In the genomic region with DNA sequence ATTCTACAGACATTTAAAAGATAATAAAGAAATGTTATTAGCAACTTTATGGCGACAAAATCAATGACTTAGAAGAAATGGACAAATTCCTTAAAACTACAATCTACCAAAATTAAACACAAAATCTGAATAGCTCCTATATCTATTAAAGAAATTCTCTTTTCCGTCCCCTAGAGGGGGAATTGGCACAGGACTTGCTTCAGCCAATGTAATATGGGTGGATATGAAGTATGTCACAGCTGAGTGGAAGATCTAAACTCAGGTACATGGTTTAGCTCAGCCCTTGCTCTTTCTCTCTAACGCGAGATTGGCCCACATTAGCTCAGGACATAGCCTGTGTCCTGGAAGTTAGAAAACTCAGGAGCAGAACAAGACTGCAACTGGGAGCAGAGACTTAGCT, we compare ENCODE assay signal across 15 cellular contexts.
DNase-seq lines count a peak whose midpoint lies in the region; ATAC-seq and TF ChIP-seq lines count a peak whose summit lies in the region.
"Had no signal": no experiment of that assay in that cellular context is flagged by ENCODE, and none has a peak within 500 bp of the region (broad histone marks: within the 10 kb centered on the region; RNA-seq: fewer than 3 reads in every experiment).

No MANE protein-coding gene starts in this region.

- TF ChIP-seq POLR2A in HCT116 (IDR thresholded peaks at IDR 0.05; ENCODE audit: borderline replicate concordance, extremely low read depth, insufficient read depth, insufficient read length) = no peak

- no peak overlapping the region for H3K4me2 ChIP-seq in HCT116 (ENCODE audit: low read length)
- H3K4me2 ChIP-seq: BLaER1 had no signal

- peak; percentile 17 to 34 (median 24); a peak in 3 of 6 replicates for TF ChIP-seq CTCF in HCT116 (IDR thresholded peaks at IDR 0.05 in 2 of 3, conservative IDR thresholded peaks at IDR 0.05 in 1 of 3; ENCODE audit: borderline replicate concordance in 1 of 3, insufficient read depth in 1 of 3, low read depth in 2 of 3, low read length in 2 of 3)
- TF ChIP-seq CTCF in fibroblast of pulmonary artery (IDR thresholded peaks at IDR 0.05; ENCODE audit: low read length, missing control alignments) = peak; percentile 26
- TF ChIP-seq CTCF in ascending aorta (IDR thresholded peaks at IDR 0.05) = no peak

- H3K4me1 ChIP-seq in HCT116 (ENCODE audit: control insufficient read depth in 1 of 2, insufficient read depth in 2 of 2, low read length in 2 of 2) (peaks cover 0 to 7% of the 10 kb centered on the region in 2 experiments; a peak in 1 of 4 replicates), ascending aorta (no peaks in the 10 kb centered on the region)
- H3K4me1 ChIP-seq: BLaER1, vagina had no signal

- H3K9me2 ChIP-seq in HCT116 (ENCODE audit: insufficient read depth) = no peaks in the 10 kb centered on the region

- RAD21 ChIA-PET in HCT116 (lab: Charles Lee; ENCODE audit: low non-redundant PET in 1 of 2, low total read pairs in 2 of 2, uncharacterized antibody in 2 of 2, unreplicated experiment in 2 of 2) = interaction anchor here (0.6 to 1.2 kb wide), 2 partner anchors 68 to 112 kb away, joined by 3 read pairs; no protein-coding TSS in a partner anchor

- peak overlapping the region; percentile 98 for H2AFZ ChIP-seq in HCT116 (ENCODE audit: low read depth, low read length, poor library complexity, severe bottlenecking)

- peak; percentile 90 for ATAC-seq in HCT116
- peak; percentile 63 for ATAC-seq in SK-N-SH treated with all-trans-retinoic acid at 6 μM for 48 hours
- no peak for ATAC-seq in GM21423 (IDR thresholded peaks at IDR 0.05; ENCODE audit: unreplicated experiment)
- ATAC-seq: activated T-helper 17 cell treated with anti-CD3 and anti-CD28 coated beads, Interleukin-2, amount 50 U/mL, for 72 hours; stimulated activated naive CD8-positive, alpha-beta T cell treated with anti-CD3 and anti-CD28 coated beads, Interleukin-15, Interleukin-2, amounts not matched to agents 100 U/mL and 50 U/mL, for 24 hours had no signal

- POLR2A ChIA-PET in HCT116 (lab: Charles Lee) = no interaction called here

- no peaks in the 10 kb centered on the region for H4K20me1 ChIP-seq in HCT116 (ENCODE audit: insufficient read depth)
- H4K20me1 ChIP-seq: BLaER1 had no signal

- TF ChIP-seq RAD21 in HCT116 (IDR thresholded peaks at IDR 0.05; ENCODE audit: low read depth) = peak; percentile 56

- no peaks in the 10 kb centered on the region for H3K9me3 ChIP-seq in HCT116 (ENCODE audit: control insufficient read depth in 1 of 2, insufficient read depth in 1 of 2, low read depth in 1 of 2, low read length in 2 of 2)
- no peaks in the 10 kb centered on the region for H3K9me3 ChIP-seq in ascending aorta
- H3K9me3 ChIP-seq: BLaER1, vagina had no signal

- H3K4me3 ChIP-seq in HCT116 (replicated peaks in 1 of 2; ENCODE audit: low read depth in 1 of 2, low read length in 2 of 2) (no peak overlapping the region), fibroblast of pulmonary artery (replicated peaks; ENCODE audit: low read depth, low read length) (no peak overlapping the region), ascending aorta (no peak overlapping the region)
- H3K4me3 ChIP-seq: BLaER1, vagina had no signal

- DNase-seq in ACHN (peak; percentile 15), HCT116 (ENCODE audit: low read depth, low spot score) (peak; percentile 29), fibroblast of pulmonary artery (ENCODE audit: low read depth) (peak; percentile 16), LoVo (ENCODE audit: low spot score) (no peak), middle frontal gyrus (ENCODE audit: extremely low spot score, low spot score) (no peak), ascending aorta (ENCODE audit: low spot score in 2 of 2) (no peak)
- DNase-seq: activated CD4-positive, alpha-beta T cell treated with anti-CD3 and anti-CD28 coated beads, Interleukin-2, amount 50 U/mL, for 4 hours; NCI-H226; stimulated activated naive CD8-positive, alpha-beta T cell treated with anti-CD3 and anti-CD28 coated beads, Interleukin-15, Interleukin-2, amounts not matched to agents 100 U/mL and 50 U/mL, for 24 hours; T-helper 2 cell had no signal

- no peaks in the 10 kb centered on the region for H3K36me3 ChIP-seq in HCT116 (ENCODE audit: control insufficient read depth in 1 of 2, insufficient read depth in 2 of 2, low read length in 2 of 2)
- H3K36me3 ChIP-seq in ascending aorta = no peaks in the 10 kb centered on the region
- H3K36me3 ChIP-seq: BLaER1, vagina had no signal

- in situ Hi-C loops in ACHN (cut with HindIII; ENCODE audit: low pct_ligation_motif_present, low pct_unique_long_range_greater_than_20kb, low sequenced_read_pairs) = no loop called here

- intact Hi-C loops in HCT116 (cut with micrococcal nuclease) = no loop called here
- intact Hi-C loops in ascending aorta (cut with DNase I) = no loop called here

- H3K27me3 ChIP-seq in HCT116 (ENCODE audit: insufficient read depth, low read length) (no peaks in the 10 kb centered on the region), ascending aorta (no peaks in the 10 kb centered on the region)
- H3K27me3 ChIP-seq: BLaER1, vagina had no signal

- no peak overlapping the region for H3K27ac ChIP-seq in HCT116 (ENCODE audit: low read depth, low read length)
- no peak overlapping the region for H3K27ac ChIP-seq in ascending aorta
- H3K27ac ChIP-seq: BLaER1, vagina had no signal

- no peak overlapping the region for H3K9ac ChIP-seq in HCT116 (ENCODE audit: low read length)
- H3K9ac ChIP-seq: BLaER1 had no signal

- no peaks in the 10 kb centered on the region for H3K79me2 ChIP-seq in HCT116 (ENCODE audit: insufficient read depth, low read length)

- BruUV-seq in HCT116 (replicated peaks; lab: Mats Ljungman, UMichigan) = no TSS peak

- CTCF ChIA-PET in HCT116 (lab: Charles Lee) = interaction anchor here (0.7 to 1.2 kb wide), 6 partner anchors 8 to 391 kb away, joined by 3 to 4 read pairs (median 3); no protein-coding TSS in a partner anchor

TF ChIP-seq in HCT116, 20 proteins besides CTCF, POLR2A, EP300 and RAD21:
- TF ChIP-seq POLR2AphosphoS5 (IDR thresholded peaks at IDR 0.05; ENCODE audit: low read depth, low read length) (no peak), ELF1 (IDR thresholded peaks at IDR 0.05; ENCODE audit: borderline replicate concordance, low read depth) (no peak), ZFX (IDR thresholded peaks at IDR 0.05) (no peak), CEBPB (IDR thresholded peaks at IDR 0.05; ENCODE audit: low read depth) (no peak), CBX3 (IDR thresholded peaks at IDR 0.05; ENCODE audit: low read depth) (no peak), SRF (IDR thresholded peaks at IDR 0.05; ENCODE audit: low read depth) (no peak), EZH2phosphoT487 (IDR thresholded peaks at IDR 0.05; ENCODE audit: borderline replicate concordance) (no peak), FOSL1 (IDR thresholded peaks at IDR 0.05; ENCODE audit: low read depth) (no peak)
- TF ChIP-seq, protein P1, sequence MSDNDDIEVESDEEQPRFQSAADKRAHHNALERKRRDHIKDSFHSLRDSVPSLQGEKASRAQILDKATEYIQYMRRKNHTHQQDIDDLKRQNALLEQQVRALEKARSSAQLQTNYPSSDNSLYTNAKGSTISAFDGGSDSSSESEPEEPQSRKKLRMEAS (IDR thresholded peaks at IDR 0.05) = no peak
- TF ChIP-seq, protein P2, sequence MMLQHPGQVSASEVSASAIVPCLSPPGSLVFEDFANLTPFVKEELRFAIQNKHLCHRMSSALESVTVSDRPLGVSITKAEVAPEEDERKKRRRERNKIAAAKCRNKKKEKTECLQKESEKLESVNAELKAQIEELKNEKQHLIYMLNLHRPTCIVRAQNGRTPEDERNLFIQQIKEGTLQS (IDR thresholded peaks at IDR 0.05) = no peak

TF ChIP-seq in SK-N-SH treated with all-trans-retinoic acid at 6 μM for 48 hours, 23 proteins besides CTCF, POLR2A, EP300 and RAD21 (continues in another document):
- TF ChIP-seq OSR1 (CRISPR knock-in tag; IDR thresholded peaks at IDR 0.05) (no peak), ZNF8 (CRISPR knock-in tag; IDR thresholded peaks at IDR 0.05) (no peak), ZNF70 (CRISPR knock-in tag; IDR thresholded peaks at IDR 0.05) (no peak), ZC3H10 (CRISPR knock-in tag; IDR thresholded peaks at IDR 0.05) (no peak), ZNF565 (CRISPR knock-in tag; conservative IDR thresholded peaks at IDR 0.05; ENCODE audit: low read depth) (no peak), ESRRG (CRISPR knock-in tag; IDR thresholded peaks at IDR 0.05) (no peak), GLIS3 (CRISPR knock-in tag; IDR thresholded peaks at IDR 0.05) (no peak), SNAI2 (CRISPR knock-in tag; IDR thresholded peaks at IDR 0.05) (no peak), TCF4 (CRISPR knock-in tag; IDR thresholded peaks at IDR 0.05; ENCODE audit: borderline replicate concordance) (no peak), CSDC2 (CRISPR knock-in tag; IDR thresholded peaks at IDR 0.05) (no peak), TOX (CRISPR knock-in tag; IDR thresholded peaks at IDR 0.05; ENCODE audit: borderline replicate concordance) (no peak), BACH2 (CRISPR knock-in tag; IDR thresholded peaks at IDR 0.05; ENCODE audit: borderline replicate concordance) (no peak)
- TF ChIP-seq, protein P3, sequence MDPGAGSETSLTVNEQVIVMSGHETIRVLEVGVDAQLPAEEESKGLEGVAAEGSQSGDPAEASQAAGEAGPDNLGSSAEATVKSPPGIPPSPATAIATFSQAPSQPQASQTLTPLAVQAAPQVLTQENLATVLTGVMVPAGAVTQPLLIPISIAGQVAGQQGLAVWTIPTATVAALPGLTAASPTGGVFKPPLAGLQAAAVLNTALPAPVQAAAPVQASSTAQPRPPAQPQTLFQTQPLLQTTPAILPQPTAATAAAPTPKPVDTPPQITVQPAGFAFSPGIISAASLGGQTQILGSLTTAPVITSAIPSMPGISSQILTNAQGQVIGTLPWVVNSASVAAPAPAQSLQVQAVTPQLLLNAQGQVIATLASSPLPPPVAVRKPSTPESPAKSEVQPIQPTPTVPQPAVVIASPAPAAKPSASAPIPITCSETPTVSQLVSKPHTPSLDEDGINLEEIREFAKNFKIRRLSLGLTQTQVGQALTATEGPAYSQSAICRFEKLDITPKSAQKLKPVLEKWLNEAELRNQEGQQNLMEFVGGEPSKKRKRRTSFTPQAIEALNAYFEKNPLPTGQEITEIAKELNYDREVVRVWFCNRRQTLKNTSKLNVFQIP (CRISPR knock-in tag; IDR thresholded peaks at IDR 0.05; ENCODE audit: borderline replicate concordance, low read depth) = no peak
- TF ChIP-seq, protein P4, sequence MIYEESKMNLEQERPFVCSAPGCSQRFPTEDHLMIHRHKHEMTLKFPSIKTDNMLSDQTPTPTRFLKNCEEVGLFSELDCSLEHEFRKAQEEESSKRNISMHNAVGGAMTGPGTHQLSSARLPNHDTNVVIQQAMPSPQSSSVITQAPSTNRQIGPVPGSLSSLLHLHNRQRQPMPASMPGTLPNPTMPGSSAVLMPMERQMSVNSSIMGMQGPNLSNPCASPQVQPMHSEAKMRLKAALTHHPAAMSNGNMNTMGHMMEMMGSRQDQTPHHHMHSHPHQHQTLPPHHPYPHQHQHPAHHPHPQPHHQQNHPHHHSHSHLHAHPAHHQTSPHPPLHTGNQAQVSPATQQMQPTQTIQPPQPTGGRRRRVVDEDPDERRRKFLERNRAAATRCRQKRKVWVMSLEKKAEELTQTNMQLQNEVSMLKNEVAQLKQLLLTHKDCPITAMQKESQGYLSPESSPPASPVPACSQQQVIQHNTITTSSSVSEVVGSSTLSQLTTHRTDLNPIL (CRISPR knock-in tag; IDR thresholded peaks at IDR 0.05; ENCODE audit: low read depth) = no peak

Comparison
In these comparisons a context has a peak if more than half of its experiments do, and no peak if none do; other contexts are left out.
1. DNase-seq: peak in ACHN (single experiment), HCT116 (single experiment) and fibroblast of pulmonary artery (single experiment); none in LoVo (single experiment), middle frontal gyrus (single experiment) and ascending aorta (0 of 2).
2. CTCF ChIP-seq: peak in HCT116 (3 of 3) and fibroblast of pulmonary artery (single experiment); none in ascending aorta (0 of 3).